ENCODE assay signal across 34 cellular contexts in genomic region chr10:130708465-130708864, GRCh38.
"Had no signal": no experiment of that assay in that cellular context is flagged by ENCODE, and none has a peak within 500 bp of the region (broad histone marks: within the 10 kb centered on the region; RNA-seq: fewer than 3 reads in every experiment).

No MANE protein-coding gene starts in this region.

- H3K4me3 ChIP-seq: cardiac muscle cell, Peyer's patch had no signal

- H3K4me3 Mint-ChIP-seq: activated CD4-positive, alpha-beta memory T cell treated with anti-CD3 and anti-CD28 coated beads, Interleukin-2, amount 10 ng/mL, durations not matched to agents 7 days and 5 days; activated CD8-positive, alpha-beta memory T cell treated with anti-CD3 and anti-CD28 coated beads, Interleukin-2, amount 10 ng/mL, durations not matched to agents 7 days and 5 days; activated naive CD8-positive, alpha-beta T cell treated with anti-CD3 and anti-CD28 coated beads for 36 hours had no signal

- ATAC-seq: activated CD8-positive, alpha-beta memory T cell treated with anti-CD3 and anti-CD28 coated beads, Interleukin-2, amount 10 ng/mL, durations not matched to agents 7 days and 5 days; PC-3; SK-N-SH treated with all-trans-retinoic acid at 6 μM for 48 hours had no signal

- H3K9me3 Mint-ChIP-seq: activated naive CD8-positive, alpha-beta T cell treated with anti-CD3 and anti-CD28 coated beads for 36 hours had no signal

- H3K4me1 ChIP-seq: Peyer's patch had no signal

- H3K27me3 Mint-ChIP-seq: activated CD4-positive, alpha-beta memory T cell treated with anti-CD3 and anti-CD28 coated beads, Interleukin-2, amount 10 ng/mL, durations not matched to agents 7 days and 5 days; activated CD8-positive, alpha-beta memory T cell treated with anti-CD3 and anti-CD28 coated beads, Interleukin-2, amount 10 ng/mL, durations not matched to agents 7 days and 5 days had no signal

- H3K27ac Mint-ChIP-seq: activated CD4-positive, alpha-beta memory T cell treated with anti-CD3 and anti-CD28 coated beads, Interleukin-2, amount 10 ng/mL, durations not matched to agents 7 days and 5 days; activated CD8-positive, alpha-beta memory T cell treated with anti-CD3 and anti-CD28 coated beads, Interleukin-2, amount 10 ng/mL, durations not matched to agents 7 days and 5 days; activated naive CD8-positive, alpha-beta T cell treated with anti-CD3 and anti-CD28 coated beads for 36 hours had no signal

- H3K36me3 ChIP-seq: cardiac muscle cell, Peyer's patch, WERI-Rb-1 had no signal

- H3K9me3 ChIP-seq: Peyer's patch had no signal

- H3K27me3 ChIP-seq: cardiac muscle cell, Peyer's patch had no signal

- H3K4me1 Mint-ChIP-seq: activated CD4-positive, alpha-beta memory T cell treated with anti-CD3 and anti-CD28 coated beads, Interleukin-2, amount 10 ng/mL, durations not matched to agents 7 days and 5 days; activated CD8-positive, alpha-beta memory T cell treated with anti-CD3 and anti-CD28 coated beads, Interleukin-2, amount 10 ng/mL, durations not matched to agents 7 days and 5 days; activated naive CD8-positive, alpha-beta T cell treated with anti-CD3 and anti-CD28 coated beads for 36 hours had no signal

- DNase-seq: activated CD4-positive, alpha-beta memory T cell treated with anti-CD3 and anti-CD28 coated beads, Interleukin-2, amount 10 ng/mL, durations not matched to agents 7 days and 5 days; activated CD4-positive, alpha-beta T cell treated with anti-CD3 and anti-CD28 coated beads for 1 hour; activated CD4-positive, alpha-beta T cell treated with anti-CD3 and anti-CD28 coated beads for 48 hours; activated CD4-positive, CD25-positive, alpha-beta regulatory T cell; activated CD8-positive, alpha-beta memory T cell treated with anti-CD3 and anti-CD28 coated beads for 24 hours; activated CD8-positive, alpha-beta memory T cell treated with anti-CD3 and anti-CD28 coated beads, Interleukin-2, amount 10 ng/mL, durations not matched to agents 7 days and 5 days; activated CD8-positive, alpha-beta memory T cell treated with anti-CD3 and anti-CD28 coated beads, Interleukin-2, amount 50 U/mL, for 48 hours; activated effector memory CD4-positive, alpha-beta T cell treated with anti-CD3 and anti-CD28 coated beads, Interleukin-2, amount 50 U/mL, for 16 hours; activated naive CD4-positive, alpha-beta T cell; activated naive CD4-positive, alpha-beta T cell treated with anti-CD3 and anti-CD28 coated beads, Interleukin-2, amount 50 U/mL, for 16 hours; activated naive CD8-positive, alpha-beta T cell treated with anti-CD3 and anti-CD28 coated beads for 36 hours; activated T-cell treated with anti-CD3 and anti-CD28 coated beads, Interleukin-2, amount 50 U/mL, for 48 hours; amniotic stem cell; aorta; Karpas-422; NCI-H1105; NCI-H1417 treated with DMSO at 0.1 percent for 48 hours; NCI-H187 treated with DMSO at 0.1 percent for 48 hours; NCI-H2081; NCI-H510A; NCI-H526; NCI-H748 treated with DMSO at 0.1 percent for 48 hours; NK-92 treated with Interleukin-12 subunit alpha and Interleukin-12 subunit beta, amount 100 ng/mL, for 24 hours; PC-3; Peyer's patch; RPMI8226; SIG-M5; SW 1271; T-helper 1 cell; T-helper 2 cell; T-helper 9 cell; WERI-Rb-1 had no signal

- H3K36me3 Mint-ChIP-seq: activated CD8-positive, alpha-beta memory T cell treated with anti-CD3 and anti-CD28 coated beads, Interleukin-2, amount 10 ng/mL, durations not matched to agents 7 days and 5 days; activated naive CD8-positive, alpha-beta T cell treated with anti-CD3 and anti-CD28 coated beads for 36 hours had no signal

- H3K27ac ChIP-seq: cardiac muscle cell, Peyer's patch, WERI-Rb-1 had no signal
